ENCODE assay signal across 8 cellular contexts in genomic region chr6:138404666-138405337, GRCh38. TPM values are rescaled to one million over a fixed set of nuclear protein-coding genes. Genes with fewer than 3 reads are reported as not detected.
DNase-seq lines count a peak whose midpoint lies in the region; ATAC-seq and TF ChIP-seq lines count a peak whose summit lies in the region.

No MANE protein-coding gene starts in this region.

- peak overlapping the region; percentile 3 for H4K8ac ChIP-seq in mesenchymal stem cell (ENCODE audit: low read length)

- H3K36me3 Mint-ChIP-seq in T-helper 17 cell (ENCODE audit: low read depth) = peaks cover 13% of the 10 kb centered on the region

- no peak overlapping the region for H4K91ac ChIP-seq in mesenchymal stem cell (ENCODE audit: low read length)

- H3K4me3 Mint-ChIP-seq in T-helper 17 cell = peak overlapping the region; percentile 82

- no peak overlapping the region for H2BK5ac ChIP-seq in mesenchymal stem cell (ENCODE audit: low read depth, low read length, poor library complexity, severe bottlenecking)

- TF ChIP-seq CTCF in AG04449 (IDR thresholded peaks at IDR 0.05; ENCODE audit: insufficient read depth, low read length, missing control alignments) (no peak), dorsolateral prefrontal cortex (IDR thresholded peaks at IDR 0.05 in 54 of 56, conservative IDR thresholded peaks at IDR 0.05 in 2 of 56; ENCODE audit: low read depth in 1 of 56, partially characterized antibody in 56 of 56) (no peak), thyroid gland (IDR thresholded peaks at IDR 0.05) (no peak)

- 4% methylated on average over 29 of the region's 35 CpGs for WGBS in mesenchymal stem cell
- WGBS in thyroid gland, 2 donors = 5% methylated on average over 34 to 35 of the region's 35 CpGs

- H2BK120ac ChIP-seq in mesenchymal stem cell (ENCODE audit: low read depth, low read length) = peak overlapping the region; percentile 80

- H3K79me1 ChIP-seq in mesenchymal stem cell (replicated peaks; ENCODE audit: low read length, poor library complexity, severe bottlenecking) = peaks cover 31% of the 10 kb centered on the region

- peak overlapping the region; percentile 67 for H3K4me3 ChIP-seq in AG04449 (ENCODE audit: low read depth, low read length)
- peak overlapping the region; percentile 69 for H3K4me3 ChIP-seq in HAP-1
- peak overlapping the region; percentile 58 to 95 (median 81) for H3K4me3 ChIP-seq in dorsolateral prefrontal cortex
- peak overlapping the region; percentile 90 to 92 for H3K4me3 ChIP-seq in mesenchymal stem cell (ENCODE audit: insufficient read depth in 1 of 2, low read depth in 1 of 2, low read length in 2 of 2)
- peak overlapping the region; percentile 14 to 56 (median 41) for H3K4me3 ChIP-seq in thyroid gland (replicated peaks in 1 of 3)

- DNase-seq in AG04449 (ENCODE audit: low read depth, low spot score) (no peak), HAP-1 (ENCODE audit: low spot score in 2 of 2) (peak in 1 of 2 experiments; percentile 33), T-helper 17 cell (peak in 2 of 3 donors; percentile 16 to 21), dorsolateral prefrontal cortex (peak in 1 of 10 donors; percentile 24), mesenchymal stem cell (peak; percentile 35), thyroid gland (peak; percentile 18 to 42), activated gamma-delta T cell (lab: John Stamatoyannopoulos, UW) (no peak)

- H3K27me3 ChIP-seq in HAP-1 (ENCODE audit: low read depth) (no peaks in the 10 kb centered on the region), dorsolateral prefrontal cortex (no peaks in the 10 kb centered on the region), mesenchymal stem cell (ENCODE audit: control insufficient read depth in 1 of 2, insufficient read depth in 1 of 2, low read length in 2 of 2) (no peaks in the 10 kb centered on the region), thyroid gland (no peaks in the 10 kb centered on the region)

- H3K9me3 ChIP-seq in HAP-1 = no peaks in the 10 kb centered on the region
- no peaks in the 10 kb centered on the region for H3K9me3 ChIP-seq in T-helper 17 cell (ENCODE audit: control insufficient read depth, low read length, poor library complexity, severe bottlenecking)
- H3K9me3 ChIP-seq in mesenchymal stem cell (ENCODE audit: control insufficient read depth, low read length) = no peaks in the 10 kb centered on the region
- H3K9me3 ChIP-seq in thyroid gland = no peaks in the 10 kb centered on the region

- H2AK5ac ChIP-seq in mesenchymal stem cell (ENCODE audit: low read length, severe bottlenecking) = no peak overlapping the region

- peak overlapping the region; percentile 52 to 76 for H3K18ac ChIP-seq in mesenchymal stem cell (ENCODE audit: low read depth in 1 of 2, low read length in 2 of 2)

- H2BK12ac ChIP-seq in mesenchymal stem cell (ENCODE audit: low read length in 2 of 2) = peak overlapping the region in 1 of 2 experiments; percentile 60

- intact Hi-C loops in dorsolateral prefrontal cortex (cut with DNase I) = loop anchor here (5.0 to 10.0 kb wide), 2 partner anchors 280 to 288 kb away; no protein-coding TSS in a partner anchor
- intact Hi-C loops in thyroid gland (cut with DNase I) = loop anchor here (5.0 kb wide), 1 partner anchor 288 kb away; no protein-coding TSS in a partner anchor

- CTCF ChIA-PET in AG04449 (lab: Yijun Ruan, JAX) = interaction anchor here (0.6 to 3.3 kb wide), 13 partner anchors 10 to 404 kb away, joined by 3 to 17 read pairs (median 3); no protein-coding TSS in a partner anchor

- peak overlapping the region; percentile 90 for H3K9ac ChIP-seq in mesenchymal stem cell (ENCODE audit: low read length)

- peak overlapping the region in 1 of 2 experiments; percentile 61 for H3K23ac ChIP-seq in mesenchymal stem cell (ENCODE audit: low read length in 2 of 2)

- H3K27ac Mint-ChIP-seq in T-helper 17 cell = peak overlapping the region; percentile 65

- H3K14ac ChIP-seq in mesenchymal stem cell (ENCODE audit: low read length in 2 of 2) = peak overlapping the region in 1 of 2 experiments; percentile 58

- no peaks in the 10 kb centered on the region for H3K27me3 Mint-ChIP-seq in T-helper 17 cell

- peak overlapping the region; percentile 36 for H2AFZ ChIP-seq in mesenchymal stem cell (ENCODE audit: low read depth, low read length)

- in situ Hi-C loops in HAP-1 (cut with MboI; ENCODE audit: low sequenced_read_pairs) = no loop called here

- peaks cover 16% of the 10 kb centered on the region for H3K4me1 ChIP-seq in HAP-1
- H3K4me1 ChIP-seq in mesenchymal stem cell (ENCODE audit: control insufficient read depth, insufficient read depth, low read depth, low read length) = peaks cover 5% of the 10 kb centered on the region
- H3K4me1 ChIP-seq in thyroid gland = peaks cover 5 to 10% of the 10 kb centered on the region in 2 donors

- peaks cover 24% of the 10 kb centered on the region for H3K4me1 Mint-ChIP-seq in T-helper 17 cell

- H3K27ac ChIP-seq in dorsolateral prefrontal cortex = peak overlapping the region in 57 of 59 donors; percentile 19 to 93 (median 83)
- H3K27ac ChIP-seq in mesenchymal stem cell (ENCODE audit: low read length, poor library complexity, severe bottlenecking) = peak overlapping the region; percentile 15
- H3K27ac ChIP-seq in thyroid gland = peak overlapping the region; percentile 84 to 94 (median 85)

- POLR2A ChIA-PET in AG04449 (lab: Yijun Ruan, JAX) = no interaction called here

- H3K4me2 ChIP-seq in mesenchymal stem cell (ENCODE audit: low read length, poor library complexity, severe bottlenecking) = peak overlapping the region; percentile 89

- H2BK15ac ChIP-seq in mesenchymal stem cell (ENCODE audit: low read depth, poor library complexity, severe bottlenecking) = peak overlapping the region; percentile 77

- ATAC-seq in T-helper 17 cell = no peak
- no peak for ATAC-seq in GM21786 (IDR thresholded peaks at IDR 0.05; ENCODE audit: unreplicated experiment)

- H3K4ac ChIP-seq in mesenchymal stem cell (ENCODE audit: low read depth in 1 of 2, low read length in 2 of 2) = peak overlapping the region; percentile 40 to 54

- H3K36me3 ChIP-seq in HAP-1 (replicated peaks) = peaks cover 41% of the 10 kb centered on the region
- H3K36me3 ChIP-seq in mesenchymal stem cell (ENCODE audit: control insufficient read depth in 1 of 2, insufficient read depth in 2 of 2, low read depth in 1 of 2, low read length in 2 of 2) = peaks cover 22 to 40% of the 10 kb centered on the region in 2 experiments
- peaks cover 31 to 37% of the 10 kb centered on the region in 2 donors for H3K36me3 ChIP-seq in thyroid gland

- no peak for TF ChIP-seq POLR2A in thyroid gland (IDR thresholded peaks at IDR 0.05)

RNA-seq across cellular contexts. Expression of gene HEBP2, which starts 0.8 kb away (rescaled TPM):
- total RNA-seq in T-helper 17 cell (10 to 100 TPM; 32.9 to 50.4 TPM), dorsolateral prefrontal cortex (10 to 100 TPM in 118 of 120 experiments, 1 to 10 TPM in 2; 8.3 to 29.9 (median 17.4) TPM), thyroid gland (10 to 100 TPM; 37.0 to 80.0 (median 58.0) TPM)
- polyA plus RNA-seq in mesenchymal stem cell (2013, experiment 1 of 2) = 128 TPM
- polyA plus RNA-seq in mesenchymal stem cell (2013, experiment 2 of 2) = 140 TPM

RNA-seq across cellular contexts. Expression of gene SMIM28, which starts 27.1 kb away (rescaled TPM):
- total RNA-seq in T-helper 17 cell = not detected
- not detected for total RNA-seq in dorsolateral prefrontal cortex
- polyA plus RNA-seq in mesenchymal stem cell (2013, experiment 1 of 2) = not detected
- polyA plus RNA-seq in mesenchymal stem cell (2013, experiment 2 of 2) = not detected
- not detected for total RNA-seq in thyroid gland

Comparison
In these comparisons a context has a peak if more than half of its experiments do, and no peak if none do; other contexts are left out.
1. DNase-seq: peak in T-helper 17 cell (2 of 3), mesenchymal stem cell (single experiment) and thyroid gland (2 of 2); none in AG04449 (single experiment) and activated gamma-delta T cell (single experiment).
2. H3K4me3 ChIP-seq: peak in every context shown above with its lines; median percentile 91 in mesenchymal stem cell; 81 in dorsolateral prefrontal cortex; 69 in HAP-1; 67 in AG04449; 41 in thyroid gland.
3. H3K27ac ChIP-seq: peak in every context shown above with its lines; median percentile 85 in thyroid gland; 83 in dorsolateral prefrontal cortex; 15 in mesenchymal stem cell.